In the genomic region with DNA sequence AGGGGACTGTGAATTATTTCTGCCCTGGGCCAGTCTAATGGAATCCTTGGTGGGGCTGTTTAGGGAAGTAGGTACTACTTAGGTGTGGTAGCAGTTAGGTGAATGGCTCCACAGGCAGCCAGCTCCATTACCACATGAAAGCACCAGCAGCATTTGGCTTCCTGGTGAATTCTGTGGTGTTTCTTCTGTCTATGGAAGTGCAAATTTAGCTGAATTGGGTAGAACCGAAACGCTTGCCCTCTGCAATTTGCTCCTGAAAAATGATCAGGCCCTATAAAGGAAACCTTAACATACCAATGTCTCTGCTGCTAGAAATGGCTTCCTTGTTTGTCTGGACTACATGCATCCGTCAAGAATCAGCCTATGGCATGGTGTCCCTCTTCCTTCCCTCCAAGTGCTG, we compare ENCODE assay signal across 25 cellular contexts. TPM values are rescaled to one million over a fixed set of nuclear protein-coding genes. Genes with fewer than 3 reads are reported as not detected.
DNase-seq lines count a peak whose midpoint lies in the region; ATAC-seq and TF ChIP-seq lines count a peak whose summit lies in the region.
"Had no signal": no experiment of that assay in that cellular context is flagged by ENCODE, and none has a peak within 500 bp of the region (broad histone marks: within the 10 kb centered on the region; RNA-seq: fewer than 3 reads in every experiment).

No MANE protein-coding gene starts in this region.

- peak overlapping the region; percentile 53 for H3K27ac Mint-ChIP-seq in glutamatergic neuron (ENCODE audit: unreplicated experiment)
- H3K27ac Mint-ChIP-seq: B cell; CD8-positive, alpha-beta T cell; T-cell had no signal

- peak overlapping the region; percentile 68 for H3K27ac ChIP-seq in HUES48 (ENCODE audit: low read depth, low read length)
- H3K27ac ChIP-seq: C4-2B, GM23248, RWPE1 had no signal

- ATAC-seq in GM21717 (IDR thresholded peaks at IDR 0.05; ENCODE audit: unreplicated experiment): no peak
- ATAC-seq: CD8-positive, alpha-beta T cell; Panc1; T-cell had no signal

- TF ChIP-seq CTCF in glutamatergic neuron (IDR thresholded peaks at IDR 0.05; ENCODE audit: partially characterized antibody, unreplicated experiment): no peak

- peaks cover 26% of the 10 kb centered on the region for H3K4me1 ChIP-seq in HUES48 (ENCODE audit: control insufficient read depth, insufficient read depth, low read length)

- no peaks in the 10 kb centered on the region for H3K27me3 ChIP-seq in HUES48 (ENCODE audit: control insufficient read depth, insufficient read depth, low read length)

- H3K9me3 ChIP-seq in HUES48 (ENCODE audit: control insufficient read depth, insufficient read depth, low read length): no peaks in the 10 kb centered on the region

- H3K36me3 Mint-ChIP-seq in glutamatergic neuron (ENCODE audit: unreplicated experiment): no peaks in the 10 kb centered on the region
- H3K36me3 Mint-ChIP-seq: CD8-positive, alpha-beta T cell; T-cell had no signal

- peak overlapping the region; percentile 43; the same call in 1 of the 2 replicates for H3K4me3 ChIP-seq in HUES48 (ENCODE audit: low read depth, low read length)
- H3K4me3 ChIP-seq: GM23248 had no signal

- peaks cover 34% of the 10 kb centered on the region for H3K4me1 Mint-ChIP-seq in glutamatergic neuron (ENCODE audit: low read depth, unreplicated experiment)
- H3K4me1 Mint-ChIP-seq: B cell, T-cell had no signal

- no peak for DNase-seq in glutamatergic neuron
- DNase-seq in iPS-NIHi7 (ENCODE audit: extremely low spot score): peak; percentile 41
- no peak for DNase-seq in NCI-H2107 treated with DMSO at 0.1 percent for 48 hours (lab: John Stamatoyannopoulos, UW; ENCODE audit: unreplicated experiment)
- no peak for DNase-seq in activated T-cell treated with anti-CD3 and anti-CD28 coated beads, Interleukin-2, amount 50 U/mL, for 48 hours
- DNase-seq in NCI-H1105 (lab: John Stamatoyannopoulos, UW): no peak
- DNase-seq: Calu3; CD8-positive, alpha-beta T cell; DMS79 treated with DMSO at 0.1 percent for 48 hours; GM23248; KBM-7; MV-4-11; NCI-H2029 treated with DMSO at 0.1 percent for 48 hours; NCI-H226; NCI-H510A; NCI-H69; SHP77; T-cell had no signal

- H3K4me3 Mint-ChIP-seq in glutamatergic neuron (ENCODE audit: unreplicated experiment): peak overlapping the region; percentile 57
- H3K4me3 Mint-ChIP-seq: B cell; CD8-positive, alpha-beta T cell; T-cell had no signal

- H3K27me3 Mint-ChIP-seq in glutamatergic neuron (ENCODE audit: unreplicated experiment): no peaks in the 10 kb centered on the region
- H3K27me3 Mint-ChIP-seq: B cell, T-cell had no signal

- no peak overlapping the region for H3K9ac ChIP-seq in HUES48 (ENCODE audit: low read depth, low read length)
- H3K9ac ChIP-seq: GM23248 had no signal

- H3K9me3 Mint-ChIP-seq in glutamatergic neuron (ENCODE audit: unreplicated experiment): peaks cover 2% of the 10 kb centered on the region
- H3K9me3 Mint-ChIP-seq: CD8-positive, alpha-beta T cell had no signal

- no peaks in the 10 kb centered on the region for H3K36me3 ChIP-seq in HUES48 (ENCODE audit: control insufficient read depth, insufficient read depth, low read length)

RNA-seq across cellular contexts. Expression of a gene that starts 16.4 kb away (rescaled TPM):
- total RNA-seq in glutamatergic neuron (ENCODE audit: unreplicated experiment): 69.6 TPM
- total RNA-seq: B cell; Calu3; CD8-positive, alpha-beta T cell; HT-29; OCI-LY7 had no signal
